Comparison of ENCODE assay signal across 1 cellular context in genomic region chr4:83486457-83487129, GRCh38.
TF ChIP-seq lines count a peak whose summit lies in the region.

No MANE protein-coding gene starts in this region.

TF ChIP-seq in H1, 55 proteins besides CTCF, POLR2A, EP300 and RAD21:
- no peak for TF ChIP-seq TAF7 (optimal IDR thresholded peaks at IDR 0.05; ENCODE audit: borderline replicate concordance, low read depth, low read length)
- no peak for TF ChIP-seq ASH2L (IDR thresholded peaks at IDR 0.05; ENCODE audit: low read length)
- TF ChIP-seq CBX5 (IDR thresholded peaks at IDR 0.05; ENCODE audit: low read depth, low read length) = no peak
- TF ChIP-seq E2F6 (IDR thresholded peaks at IDR 0.05) = no peak
- TF ChIP-seq CEBPB (IDR thresholded peaks at IDR 0.05; ENCODE audit: low read depth, low read length) = no peak
- no peak for TF ChIP-seq TEAD4 (IDR thresholded peaks at IDR 0.05; ENCODE audit: low read depth, low read length)
- TF ChIP-seq ATF3 (IDR thresholded peaks at IDR 0.05; ENCODE audit: insufficient read depth, low read depth, low read length) = no peak
- TF ChIP-seq YY1 (IDR thresholded peaks at IDR 0.05; ENCODE audit: low read depth, low read length) = no peak
